ENCODE assay signal across 1 cellular context in genomic region chr20:53712212-53712977, GRCh38.
TF ChIP-seq lines count a peak whose summit lies in the region.

No MANE protein-coding gene starts in this region.

TF ChIP-seq in HepG2, 621 proteins besides CTCF, POLR2A, EP300 and RAD21 (continues in another document):
- no peak for TF ChIP-seq ZBTB1 (CRISPR knock-in tag; IDR thresholded peaks at IDR 0.05; ENCODE audit: borderline replicate concordance)
- no peak for TF ChIP-seq SRSF1 (optimal IDR thresholded peaks at IDR 0.05; ENCODE audit: low read depth, low read length)
- TF ChIP-seq ZC3H4 (CRISPR knock-in tag; IDR thresholded peaks at IDR 0.05; ENCODE audit: borderline replicate concordance): no peak
- no peak for TF ChIP-seq ETV6 (CRISPR knock-in tag; conservative IDR thresholded peaks at IDR 0.05)
- no peak for TF ChIP-seq ZNF33A (CRISPR knock-in tag; IDR thresholded peaks at IDR 0.05; ENCODE audit: borderline replicate concordance)
- no peak for TF ChIP-seq ZNF7 (CRISPR knock-in tag; IDR thresholded peaks at IDR 0.05)
- no peak for TF ChIP-seq ZNF260 (CRISPR knock-in tag; IDR thresholded peaks at IDR 0.05; ENCODE audit: borderline replicate concordance, low read depth)
- TF ChIP-seq ZBED4 (CRISPR knock-in tag; IDR thresholded peaks at IDR 0.05; ENCODE audit: borderline replicate concordance): no peak
- TF ChIP-seq FOXP1 (IDR thresholded peaks at IDR 0.05): no peak
- TF ChIP-seq FOXP1 (CRISPR knock-in tag; IDR thresholded peaks at IDR 0.05): no peak
- TF ChIP-seq ZNF670 (CRISPR knock-in tag; IDR thresholded peaks at IDR 0.05; ENCODE audit: borderline replicate concordance): no peak
- no peak for TF ChIP-seq ZFP90 (CRISPR knock-in tag; IDR thresholded peaks at IDR 0.05; ENCODE audit: borderline replicate concordance)
- TF ChIP-seq SP2 (CRISPR knock-in tag; IDR thresholded peaks at IDR 0.05): no peak
- no peak for TF ChIP-seq SATB2 (CRISPR knock-in tag; IDR thresholded peaks at IDR 0.05)
- TF ChIP-seq ZNF615 (CRISPR knock-in tag; IDR thresholded peaks at IDR 0.05; ENCODE audit: borderline replicate concordance): no peak
- TF ChIP-seq HNRNPUL1 (IDR thresholded peaks at IDR 0.05; ENCODE audit: low read depth, low read length): no peak
- peak; percentile 53; the same call in 1 of the 2 replicates for TF ChIP-seq CREM (IDR thresholded peaks at IDR 0.05)
- no peak for TF ChIP-seq CREM (CRISPR knock-in tag; IDR thresholded peaks at IDR 0.05)
- no peak for TF ChIP-seq ZNF530 (CRISPR knock-in tag; IDR thresholded peaks at IDR 0.05; ENCODE audit: low read depth)
- no peak for TF ChIP-seq ZNF263 (CRISPR knock-in tag; IDR thresholded peaks at IDR 0.05)
- no peak for TF ChIP-seq RFX5 (IDR thresholded peaks at IDR 0.05; ENCODE audit: low read depth, low read length)
- 0 out of 2 replicates have a peak, but pooled peaks have one; percentile 21 for TF ChIP-seq FOSL2 (CRISPR knock-in tag; IDR thresholded peaks at IDR 0.05)
- TF ChIP-seq MED8 (CRISPR knock-in tag; IDR thresholded peaks at IDR 0.05; ENCODE audit: insufficient replicate concordance): no peak
- TF ChIP-seq SP5 (CRISPR knock-in tag; IDR thresholded peaks at IDR 0.05; ENCODE audit: borderline replicate concordance, low read depth): 0 out of 2 replicates have a peak, but pooled peaks have one; percentile 8
- peak; percentile 65; the same call in 1 of the 2 replicates for TF ChIP-seq ZSCAN5A (CRISPR knock-in tag; IDR thresholded peaks at IDR 0.05; ENCODE audit: borderline replicate concordance)
- TF ChIP-seq KLF15 (CRISPR knock-in tag; IDR thresholded peaks at IDR 0.05; ENCODE audit: borderline replicate concordance): no peak
- 0 out of 2 replicates have a peak, but pooled peaks have one; percentile 3 for TF ChIP-seq PHF20 (CRISPR knock-in tag; IDR thresholded peaks at IDR 0.05)
- no peak for TF ChIP-seq ZNF558 (CRISPR knock-in tag; IDR thresholded peaks at IDR 0.05; ENCODE audit: borderline replicate concordance)
- TF ChIP-seq SMYD3 (CRISPR knock-in tag; IDR thresholded peaks at IDR 0.05): peak; percentile 76; the same call in 1 of the 2 replicates
- no peak for TF ChIP-seq U2AF2 (IDR thresholded peaks at IDR 0.05; ENCODE audit: low read depth, low read length)
- no peak for TF ChIP-seq STAT5B (CRISPR knock-in tag; IDR thresholded peaks at IDR 0.05)
- TF ChIP-seq MAZ (IDR thresholded peaks at IDR 0.05; ENCODE audit: borderline replicate concordance, low read depth, low read length): no peak
- TF ChIP-seq MAZ (CRISPR knock-in tag; IDR thresholded peaks at IDR 0.05; ENCODE audit: low read depth): no peak
- no peak for TF ChIP-seq YY1 (IDR thresholded peaks at IDR 0.05; ENCODE audit: insufficient read depth, insufficient replicate concordance, low read depth, low read length)
- TF ChIP-seq HMG20B (CRISPR knock-in tag; conservative IDR thresholded peaks at IDR 0.05): no peak
- 0 out of 2 replicates have a peak, but pooled peaks have one; percentile 29 for TF ChIP-seq ZNF331 (CRISPR knock-in tag; IDR thresholded peaks at IDR 0.05)
- TF ChIP-seq ZNF350 (CRISPR knock-in tag; IDR thresholded peaks at IDR 0.05; ENCODE audit: borderline replicate concordance, low read depth): 0 out of 2 replicates have a peak, but pooled peaks have one; percentile 25
- TF ChIP-seq ELF3 (CRISPR knock-in tag; IDR thresholded peaks at IDR 0.05): no peak
- TF ChIP-seq MTF1 (CRISPR knock-in tag; IDR thresholded peaks at IDR 0.05): no peak
- TF ChIP-seq HIC2 (CRISPR knock-in tag; IDR thresholded peaks at IDR 0.05; ENCODE audit: low read depth): peak; percentile 47; the same call in 1 of the 2 replicates
- no peak; the same call in 1 of the 2 replicates for TF ChIP-seq HMGXB3 (CRISPR knock-in tag; IDR thresholded peaks at IDR 0.05; ENCODE audit: borderline replicate concordance)
- 0 out of 2 replicates have a peak, but pooled peaks have one; percentile 50 for TF ChIP-seq SNAPC5 (CRISPR knock-in tag; IDR thresholded peaks at IDR 0.05; ENCODE audit: borderline replicate concordance)
- TF ChIP-seq FOXK2 (IDR thresholded peaks at IDR 0.05): no peak
- TF ChIP-seq CBX2 (IDR thresholded peaks at IDR 0.05; ENCODE audit: low read depth, low read length): 0 out of 2 replicates have a peak, but pooled peaks have one; percentile 74
- no peak for TF ChIP-seq CBX2 (CRISPR knock-in tag; IDR thresholded peaks at IDR 0.05; ENCODE audit: low read depth)
- TF ChIP-seq MAX (IDR thresholded peaks at IDR 0.05): no peak
- TF ChIP-seq KAT8 (CRISPR knock-in tag; IDR thresholded peaks at IDR 0.05): peak; percentile 41; the same call in 1 of the 2 replicates
- TF ChIP-seq IRF9 (CRISPR knock-in tag; IDR thresholded peaks at IDR 0.05; ENCODE audit: borderline replicate concordance): 0 out of 2 replicates have a peak, but pooled peaks have one; percentile 2
- TF ChIP-seq ZNF607 (CRISPR knock-in tag; IDR thresholded peaks at IDR 0.05; ENCODE audit: borderline replicate concordance): 0 out of 2 replicates have a peak, but pooled peaks have one; percentile 23
- no peak for TF ChIP-seq RBFOX2 (IDR thresholded peaks at IDR 0.05; ENCODE audit: low read depth, low read length)
- no peak for TF ChIP-seq KMT2B (CRISPR knock-in tag; IDR thresholded peaks at IDR 0.05)
- TF ChIP-seq ZNF460 (CRISPR knock-in tag; IDR thresholded peaks at IDR 0.05; ENCODE audit: borderline replicate concordance): no peak
- no peak for TF ChIP-seq SP1 (IDR thresholded peaks at IDR 0.05)
- TF ChIP-seq SP1 (CRISPR knock-in tag; IDR thresholded peaks at IDR 0.05): no peak
- no peak for TF ChIP-seq ZNF563 (CRISPR knock-in tag; IDR thresholded peaks at IDR 0.05)
- 0 out of 2 replicates have a peak, but pooled peaks have one; percentile 49 for TF ChIP-seq TP53 (CRISPR knock-in tag; conservative IDR thresholded peaks at IDR 0.05)
- no peak for TF ChIP-seq SKI (IDR thresholded peaks at IDR 0.05; ENCODE audit: partially characterized antibody)
- TF ChIP-seq POLR2AphosphoS2 (IDR thresholded peaks at IDR 0.05; ENCODE audit: low read depth, low read length): no peak
- no peak for TF ChIP-seq ZMAT3 (CRISPR knock-in tag; conservative IDR thresholded peaks at IDR 0.05)
- no peak for TF ChIP-seq ZSCAN12 (CRISPR knock-in tag; IDR thresholded peaks at IDR 0.05)
- no peak for TF ChIP-seq ZBTB10 (CRISPR knock-in tag; IDR thresholded peaks at IDR 0.05; ENCODE audit: borderline replicate concordance)
